Comparison of ENCODE assay signal across 8 cellular contexts in genomic region chr9:20622330-20623020, GRCh38.
DNase-seq lines count a peak whose midpoint lies in the region; ATAC-seq and TF ChIP-seq lines count a peak whose summit lies in the region.

Gene MLLT3 (minus strand): TSS chr9:20622499.

- DNase-seq in NCI-H1694 (lab: John Stamatoyannopoulos, UW) (peak; percentile 79), T-helper 2 cell (peak; percentile 93 to 98 (median 96)), astrocyte of the hippocampus (ENCODE audit: low read depth, low spot score) (peak; percentile 99), hypothalamus (lab: John Stamatoyannopoulos, UW) (peak; percentile 71 to 97 (median 91)), retinal pigment epithelial cell (ENCODE audit: low read depth) (peak; percentile 68), NOMO-1 treated with DMSO at 0.1 percent for 48 hours (lab: John Stamatoyannopoulos, UW; ENCODE audit: unreplicated experiment) (no peak)

- TF ChIP-seq POLR2A in GM15510 (IDR thresholded peaks at IDR 0.05; ENCODE audit: borderline replicate concordance, extremely low read depth, insufficient read length) = peak; percentile 64

- peak; percentile 76 for ATAC-seq in HG02884 (IDR thresholded peaks at IDR 0.05; ENCODE audit: unreplicated experiment)

- H3K4me3 ChIP-seq in retinal pigment epithelial cell (ENCODE audit: low read length) = peak within 1 kb of the TSS; percentile 83

- no peak for TF ChIP-seq CTCF in retinal pigment epithelial cell (conservative IDR thresholded peaks at IDR 0.05; ENCODE audit: low read depth, low read length)
